Comparison of ENCODE assay signal across 19 cellular contexts in the genomic region with DNA sequence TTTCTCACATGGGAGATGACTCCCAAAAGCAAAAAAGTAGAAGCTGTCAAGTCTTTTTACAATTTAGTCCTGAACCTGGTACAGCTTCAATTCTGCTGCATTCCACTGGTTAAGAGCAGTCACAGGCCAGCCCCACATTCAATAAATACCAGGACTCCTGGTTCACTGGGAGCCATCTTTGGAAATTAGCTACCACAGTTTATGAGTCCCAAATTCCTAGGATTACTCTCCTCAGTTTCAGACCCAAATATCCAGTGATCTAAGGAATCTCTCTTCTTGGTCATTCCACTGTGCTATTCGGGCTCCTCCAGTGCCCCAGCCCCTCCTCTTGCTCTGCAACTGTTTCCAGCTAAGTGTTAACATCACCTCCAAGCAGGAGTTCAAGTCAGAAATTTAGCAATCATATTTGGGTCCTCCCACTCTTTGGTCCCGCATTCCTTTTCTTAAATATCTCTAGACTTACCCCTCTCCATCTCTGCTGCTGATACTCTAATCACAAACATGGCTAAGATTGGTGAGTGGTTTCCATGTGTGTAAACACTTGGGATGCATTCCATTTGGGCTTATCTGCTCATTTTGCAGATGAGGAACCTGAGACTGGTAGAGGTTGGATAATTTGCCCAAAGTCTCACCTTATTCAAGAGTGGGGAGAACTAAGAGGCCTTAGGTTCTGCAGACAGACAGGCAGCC. TPM values are rescaled to one million over a fixed set of nuclear protein-coding genes. Genes with fewer than 3 reads are reported as not detected.
DNase-seq lines count a peak whose midpoint lies in the region; ATAC-seq and TF ChIP-seq lines count a peak whose summit lies in the region.
"Had no signal": no experiment of that assay in that cellular context is flagged by ENCODE, and none has a peak within 500 bp of the region (broad histone marks: within the 10 kb centered on the region; RNA-seq: fewer than 3 reads in every experiment).

No MANE protein-coding gene starts in this region.

- H4K8ac ChIP-seq in neuronal stem cell (ENCODE audit: low read depth, low read length): no peak overlapping the region

- H3K36me3 ChIP-seq in BJ (ENCODE audit: control insufficient read depth, insufficient read depth, low read length): no peaks in the 10 kb centered on the region
- H3K36me3 ChIP-seq in fibroblast of lung (ENCODE audit: control insufficient read depth, insufficient read depth, low read length): no peaks in the 10 kb centered on the region
- H3K36me3 ChIP-seq in neuronal stem cell (replicated peaks in 1 of 2; ENCODE audit: control insufficient read depth in 2 of 2, insufficient read depth in 2 of 2, low read length in 2 of 2): no peaks in the 10 kb centered on the region
- H3K36me3 ChIP-seq: ascending aorta, BLaER1, vagina had no signal

- H4K20me1 ChIP-seq in fibroblast of lung (ENCODE audit: control insufficient read depth, extremely low read depth, insufficient read depth, low read length): no peaks in the 10 kb centered on the region
- H4K20me1 ChIP-seq: BLaER1 had no signal

- no peak for TF ChIP-seq CTCF in BJ (IDR thresholded peaks at IDR 0.05; ENCODE audit: insufficient read depth, low read depth, low read length)
- TF ChIP-seq CTCF in fibroblast of lung (conservative IDR thresholded peaks at IDR 0.05 in 1 of 2, IDR thresholded peaks at IDR 0.05 in 1 of 2; ENCODE audit: low read depth in 1 of 2, low read length in 2 of 2): no peak
- no peak for TF ChIP-seq CTCF in omental fat pad (IDR thresholded peaks at IDR 0.05)

- H3K9ac ChIP-seq in fibroblast of lung (ENCODE audit: insufficient read depth, low read length) (no peak overlapping the region), neuronal stem cell (ENCODE audit: low read depth, low read length, poor library complexity) (no peak overlapping the region)
- H3K9ac ChIP-seq: BLaER1 had no signal

- H3K4me3 ChIP-seq in BJ (ENCODE audit: low read depth, low read length): no peak overlapping the region
- H3K4me3 ChIP-seq in fibroblast of lung (replicated peaks in 1 of 4; ENCODE audit: control extremely low read depth in 1 of 4, insufficient read depth in 1 of 4, low read depth in 3 of 4, low read length in 4 of 4): no peak overlapping the region
- H3K4me3 ChIP-seq in neuronal stem cell (ENCODE audit: low read length in 2 of 2): no peak overlapping the region
- H3K4me3 ChIP-seq: ascending aorta, BLaER1, coronary artery, mucosa of descending colon, vagina had no signal

- H3K27me3 ChIP-seq in BJ (ENCODE audit: control insufficient read depth, insufficient read depth, low read length) (no peaks in the 10 kb centered on the region), fibroblast of lung (ENCODE audit: control insufficient read depth, insufficient read depth, low read length) (no peaks in the 10 kb centered on the region), neuronal stem cell (ENCODE audit: control insufficient read depth in 3 of 3, insufficient read depth in 3 of 3, low read depth in 1 of 3, low read length in 3 of 3) (no peaks in the 10 kb centered on the region)
- H3K27me3 ChIP-seq: ascending aorta, BLaER1, vagina had no signal

- H3K18ac ChIP-seq in neuronal stem cell (ENCODE audit: low read length): no peak overlapping the region

- no peak overlapping the region for H2BK120ac ChIP-seq in neuronal stem cell (ENCODE audit: low read depth, low read length)

- H3K23ac ChIP-seq in neuronal stem cell (ENCODE audit: low read depth, low read length, poor library complexity): no peak overlapping the region

- H2AFZ ChIP-seq in fibroblast of lung (ENCODE audit: low read length) (peak overlapping the region; percentile 35), neuronal stem cell (ENCODE audit: low read length) (peak overlapping the region; percentile 78)

- H2BK5ac ChIP-seq in neuronal stem cell (ENCODE audit: low read length): no peak overlapping the region

- CTCF ChIA-PET in BJ (lab: Yijun Ruan, JAX): interaction anchor here (0.6 to 2.5 kb wide), 11 partner anchors 8 to 146 kb away, joined by 3 to 18 read pairs (median 6); a partner anchor contains a TSS

- peak; percentile 87 for DNase-seq in BJ (ENCODE audit: low read depth)
- peak; percentile 35 for DNase-seq in M059J (ENCODE audit: low read depth)
- DNase-seq in fibroblast of lung (ENCODE audit: low read depth in 2 of 2): peak in 1 of 2 donors; percentile 81
- DNase-seq in neuronal stem cell (ENCODE audit: low spot score): no peak
- DNase-seq in anterior cingulate cortex (lab: John Stamatoyannopoulos, UW): no peak
- no peak for DNase-seq in stimulated activated CD4-positive, alpha-beta T cell treated with anti-CD3 and anti-CD28 coated beads, Interleukin-4, amount 100 ng/mL, for 4 hours
- DNase-seq in OCI-M1 (lab: John Stamatoyannopoulos, UW): no peak
- DNase-seq in omental fat pad (ENCODE audit: low spot score): no peak
- DNase-seq: activated CD4-positive, alpha-beta T cell treated with anti-CD3 and anti-CD28 coated beads for 48 hours; activated gamma-delta T cell; GF-D8; mucosa of descending colon; NCI-H1694 treated with DMSO at 0.1 percent for 48 hours; NCI-H446; RPMI8226 had no signal

- no peak overlapping the region for H4K91ac ChIP-seq in neuronal stem cell (ENCODE audit: low read depth, low read length, poor library complexity)

- H3K4ac ChIP-seq in neuronal stem cell (ENCODE audit: low read length): no peak overlapping the region

- no peaks in the 10 kb centered on the region for H3K79me2 ChIP-seq in fibroblast of lung (ENCODE audit: control insufficient read depth, insufficient read depth, low read length)

- no peak overlapping the region for H2BK15ac ChIP-seq in neuronal stem cell (ENCODE audit: low read length)

- H3K14ac ChIP-seq in neuronal stem cell (ENCODE audit: low read length): no peak overlapping the region

- H3K4me1 ChIP-seq in fibroblast of lung (ENCODE audit: control insufficient read depth, extremely low read depth, insufficient read depth, low read length): peaks cover 4% of the 10 kb centered on the region
- H3K4me1 ChIP-seq in neuronal stem cell (ENCODE audit: control insufficient read depth in 2 of 2, insufficient read depth in 1 of 2, low read depth in 1 of 2, low read length in 2 of 2): peaks cover 0 to 2% of the 10 kb centered on the region in 2 donors
- H3K4me1 ChIP-seq: ascending aorta, BLaER1, vagina had no signal

- H3K4me2 ChIP-seq in fibroblast of lung (ENCODE audit: extremely low read depth, insufficient read depth, low read length) (no peak overlapping the region), neuronal stem cell (ENCODE audit: insufficient read depth, low read length, poor library complexity, severe bottlenecking) (no peak overlapping the region)
- H3K4me2 ChIP-seq: BLaER1 had no signal

- no peak overlapping the region for H2AK5ac ChIP-seq in neuronal stem cell (ENCODE audit: low read depth, low read length)

- no CpG with 5 or more reads among the region's 2 CpGs for WGBS in neuronal stem cell (ENCODE audit: extremely low coverage in 2 of 2, insufficient read length in 2 of 2, insufficient replicate concordance in 1 of 2), 2 donors

- no peaks in the 10 kb centered on the region for H3K9me3 ChIP-seq in fibroblast of lung (ENCODE audit: control insufficient read depth, insufficient read depth, low read depth, low read length)
- no peaks in the 10 kb centered on the region for H3K9me3 ChIP-seq in neuronal stem cell (replicated peaks in 1 of 2; ENCODE audit: control insufficient read depth in 2 of 2, insufficient read depth in 1 of 2, low read depth in 1 of 2, low read length in 2 of 2)
- H3K9me3 ChIP-seq: ascending aorta, BLaER1, mucosa of descending colon, vagina had no signal

- H3K27ac ChIP-seq in fibroblast of lung (ENCODE audit: insufficient read depth, low read length) (no peak overlapping the region), neuronal stem cell (replicated peaks; ENCODE audit: low read length) (no peak overlapping the region)
- H3K27ac ChIP-seq: ascending aorta, BLaER1, coronary artery, vagina had no signal

- ATAC-seq in omental fat pad (ENCODE audit: low FRiP score): no peak
- ATAC-seq: mucosa of descending colon had no signal

- POLR2A ChIA-PET in BJ (lab: Charles Lee): interaction anchor here (0.6 to 0.9 kb wide), 5 partner anchors 9 to 208 kb away, joined by 3 to 17 read pairs (median 13); a partner anchor contains a TSS

- no peak overlapping the region for H2BK12ac ChIP-seq in neuronal stem cell (ENCODE audit: low read length)

- H3K79me1 ChIP-seq in neuronal stem cell (ENCODE audit: low read depth, low read length): no peaks in the 10 kb centered on the region

RNA-seq across cellular contexts. Expression of a gene that starts 9.6 kb away (rescaled TPM):
- 7.9 and 8.1 TPM in 2 replicates for polyA plus RNA-seq in BJ (2011; rRNA removed)
- 6.6 and 7.1 TPM in 2 replicates for polyA minus RNA-seq in BJ (2011; rRNA and poly(A)+ RNA removed)
- 11.2 and 12.8 TPM in 2 replicates for total RNA-seq in M059J (2014; rRNA removed; shearing (Covaris generic))
- 4.6 and 7.6 TPM in 2 replicates for total RNA-seq in fibroblast of lung
- polyA plus RNA-seq in fibroblast of lung: 9.1 and 11.1 TPM in 2 replicates
- polyA plus RNA-seq in fibroblast of lung (2012): 19.8 and 23.5 TPM in 2 replicates
- polyA minus RNA-seq in fibroblast of lung (ENCODE audit: low replicate concordance): 13.3 and 31.0 TPM in 2 replicates
- polyA plus RNA-seq in neuronal stem cell (2013, experiment 1 of 2): 18.0 TPM
- 18.9 TPM for polyA plus RNA-seq in neuronal stem cell (2013, experiment 2 of 2)
- 10 to 100 TPM; 10.1 to 12.9 (median 10.8) TPM for total RNA-seq in omental fat pad

RNA-seq across cellular contexts. Expression of a gene that starts 32.3 kb away (rescaled TPM):
- polyA plus RNA-seq in BJ (2011; rRNA removed) (2.3 and 3.8 TPM in 2 replicates), fibroblast of lung (1.6 and 1.7 TPM in 2 replicates)
- 2.7 and 3.6 TPM in 2 replicates for polyA minus RNA-seq in BJ (2011; rRNA and poly(A)+ RNA removed)
- total RNA-seq in M059J (2014; rRNA removed; shearing (Covaris generic)): 0.25 TPM in 1 of 2 replicates, not detected in the other
- total RNA-seq in fibroblast of lung (1.2 and 1.3 TPM in 2 replicates), omental fat pad (10 to 100 TPM in 1 of 4 donors, 1 to 10 TPM in 3; 3.0 to 16.1 (median 4.4) TPM)
- 1.1 and 1.8 TPM in 2 replicates for polyA plus RNA-seq in fibroblast of lung (2012)
- polyA minus RNA-seq in fibroblast of lung (ENCODE audit: low replicate concordance): 5.5 and 10.5 TPM in 2 replicates
- 9.5 TPM for polyA plus RNA-seq in neuronal stem cell (2013, experiment 1 of 2)
- polyA plus RNA-seq in neuronal stem cell (2013, experiment 2 of 2): 9.7 TPM

Comparison
In these comparisons a context has a peak if more than half of its experiments do, and no peak if none do; other contexts are left out.
1. DNase-seq: peak in BJ (single experiment) and M059J (single experiment); none in neuronal stem cell (single experiment), anterior cingulate cortex (0 of 58), stimulated activated CD4-positive, alpha-beta T cell treated with anti-CD3 and anti-CD28 coated beads, Interleukin-4, amount 100 ng/mL, for 4 hours (0 of 2), OCI-M1 (single experiment) and omental fat pad (single experiment).